Comparison of ENCODE assay signal across 23 cellular contexts in genomic region chr20:49389854-49390253, GRCh38.
"Had no signal": no experiment of that assay in that cellular context is flagged by ENCODE, and none has a peak within 500 bp of the region (broad histone marks: within the 10 kb centered on the region; RNA-seq: fewer than 3 reads in every experiment).

No MANE protein-coding gene starts in this region.

- H3K9me3 ChIP-seq: SJSA1, SK-N-SH had no signal

- H3K9ac ChIP-seq: KMS-11, SK-N-SH had no signal

- H3K27me3 ChIP-seq: SJSA1 had no signal

- H3K27ac ChIP-seq: KMS-11, SJSA1 had no signal

- H3K36me3 ChIP-seq: SJSA1 had no signal

- FAIRE-seq: HepG2, RCC 7860 had no signal

- H3K4me2 ChIP-seq: KMS-11, SK-N-SH had no signal

- H3K4me3 ChIP-seq: SJSA1 had no signal

- DNase-seq: IMR-90, Kasumi-1, MM.1S, NCI-H1092 treated with DMSO at 0.1 percent for 48 hours, NCI-H1436, NCI-H187, NCI-H2029, NCI-H2081 treated with DMSO at 0.1 percent for 48 hours, NCI-H2171, NCI-H226, NCI-H446, NCI-H510A, NCI-H524 treated with DMSO at 0.1 percent for 48 hours, NCI-H69, NCI-H774, Right ventricle myocardium superior, RPMI8226, SIG-M5, SK-N-SH had no signal
